Comparison of ENCODE assay signal across 8 cellular contexts in the genomic region with DNA sequence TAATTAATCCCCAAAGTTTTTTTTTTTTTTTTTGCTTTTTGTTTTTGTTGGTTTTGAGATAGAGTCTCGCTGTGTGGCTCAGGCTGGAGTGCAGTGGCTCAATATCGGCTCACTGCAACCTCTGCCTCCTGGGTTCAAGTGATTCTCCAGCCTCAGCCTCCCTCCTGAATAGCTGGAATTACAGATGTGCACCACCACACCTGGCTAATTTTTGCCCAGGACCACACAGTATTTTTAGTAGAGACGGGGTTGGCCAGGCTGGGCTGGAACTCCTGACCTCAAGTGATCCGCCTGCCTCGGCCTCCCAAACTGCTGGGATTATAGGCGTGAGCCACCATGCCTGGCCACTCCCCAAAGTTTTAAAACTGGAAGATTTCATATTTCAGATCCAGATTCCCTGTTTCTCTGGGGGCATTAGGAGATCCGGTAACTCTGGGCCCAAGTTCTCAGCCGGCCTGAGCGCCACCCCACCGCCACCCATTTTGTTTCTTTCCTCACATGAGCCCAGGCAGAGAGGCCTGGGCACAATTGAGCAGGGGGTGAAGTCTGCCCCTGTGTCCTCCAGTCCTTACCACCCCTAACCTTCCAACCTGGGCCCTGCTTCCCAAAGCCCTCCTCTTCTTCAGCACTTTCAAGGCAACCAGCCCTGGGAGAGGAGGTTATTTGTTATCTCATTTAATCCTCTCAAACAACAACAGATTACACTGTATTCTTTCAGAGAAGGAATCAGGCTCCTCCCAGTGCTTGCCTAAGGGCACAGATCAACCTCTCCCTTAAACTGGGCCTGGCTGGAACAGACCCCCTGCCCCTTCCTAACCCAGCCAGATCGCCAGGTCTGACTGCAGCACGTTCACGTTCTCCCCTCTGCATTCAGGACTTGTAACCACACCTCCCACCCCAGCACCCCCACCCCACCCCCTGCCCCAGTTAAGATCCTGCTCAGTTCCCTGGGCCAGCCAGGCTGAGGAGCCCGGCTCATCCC. TPM values are rescaled to one million over a fixed set of nuclear protein-coding genes. Genes with fewer than 3 reads are reported as not detected.
A peak's percentile ranks its signal among the peaks of the same experiment; 100 is the strongest.
DNase-seq lines count a peak whose midpoint lies in the region; ATAC-seq lines count a peak whose summit lies in the region.

No MANE protein-coding gene starts in this region.

- no peaks in the 10 kb centered on the region for H3K9me3 ChIP-seq in GM23248 (ENCODE audit: low read depth)
- no peaks in the 10 kb centered on the region for H3K9me3 ChIP-seq in iPS-20b (ENCODE audit: insufficient read depth, low read depth, low read length)

- H3K36me3 ChIP-seq in GM23248 (ENCODE audit: low read depth) (no peaks in the 10 kb centered on the region), iPS-20b (ENCODE audit: insufficient read depth, low read depth, low read length) (peaks cover 3% of the 10 kb centered on the region)

- peaks cover 27% of the 10 kb centered on the region for H3K79me2 ChIP-seq in GM23248 (ENCODE audit: insufficient read depth)

- peak overlapping the region; percentile 96 for H3K27ac ChIP-seq in GM23248
- H3K27ac ChIP-seq in iPS-20b (ENCODE audit: low read length): no peak overlapping the region
- peak overlapping the region in 20 of 21 experiments; percentile 11 to 98 (median 92) for H3K27ac ChIP-seq in skin epidermis

- H4K20me1 ChIP-seq in GM23248 (ENCODE audit: insufficient read depth): no peaks in the 10 kb centered on the region

- in situ Hi-C loops in GM23248 (cut with MboI) (no loop called here), ACHN (cut with HindIII; ENCODE audit: low pct_ligation_motif_present, low pct_unique_long_range_greater_than_20kb, low sequenced_read_pairs) (no loop called here)

- ATAC-seq in T-cell (replicated peaks in 1 of 4): no peak
- no peak for ATAC-seq in GM19467 (IDR thresholded peaks at IDR 0.05; ENCODE audit: unreplicated experiment)
- ATAC-seq in GM18517 (IDR thresholded peaks at IDR 0.05; ENCODE audit: unreplicated experiment): no peak
- ATAC-seq in GM19397 (IDR thresholded peaks at IDR 0.05; ENCODE audit: unreplicated experiment): no peak

- H3K4me3 Mint-ChIP-seq in T-cell: peak overlapping the region in 2 of 3 donors; percentile 37 to 82

- H3K27me3 ChIP-seq in GM23248 (replicated peaks; ENCODE audit: insufficient read depth) (no peaks in the 10 kb centered on the region), iPS-20b (ENCODE audit: insufficient read depth, low read length) (no peaks in the 10 kb centered on the region)

- DNase-seq in GM23248 (no peak), T-cell (no peak), ACHN (no peak)

- WGBS in GM23248 (ENCODE audit: low coverage in 1 of 2, low lambda C conversion rate in 2 of 2, missing lambda C conversion rate in 2 of 2), 2 experiments: 81 to 82% methylated on average over 14 of the region's 14 CpGs

- no peaks in the 10 kb centered on the region for H3K9me2 ChIP-seq in GM23248 (ENCODE audit: insufficient read depth)

- H3K4me1 ChIP-seq in GM23248 (ENCODE audit: insufficient read depth): peaks cover 21% of the 10 kb centered on the region
- peaks cover 25% of the 10 kb centered on the region for H3K4me1 ChIP-seq in iPS-20b (ENCODE audit: insufficient read depth, low read length)

- POLR2A ChIA-PET in T-cell (lab: Charles Lee): no interaction called here

- no peaks in the 10 kb centered on the region for H3K27me3 Mint-ChIP-seq in T-cell

- H3K27ac Mint-ChIP-seq in T-cell: peak overlapping the region; percentile 76 to 94

- no peaks in the 10 kb centered on the region for H3K36me3 Mint-ChIP-seq in T-cell

- CTCF ChIA-PET in T-cell (lab: Charles Lee): no interaction called here

- H2AFZ ChIP-seq in GM23248: peak overlapping the region; percentile 88

- peaks cover 39% of the 10 kb centered on the region for H3F3A ChIP-seq in GM23248 (ENCODE audit: insufficient read depth)

- H3K4me1 Mint-ChIP-seq in T-cell: peaks cover 24 to 27% (median 25%) of the 10 kb centered on the region in 3 donors

- no peaks in the 10 kb centered on the region for H3K9me3 Mint-ChIP-seq in T-cell

- peak overlapping the region; percentile 93 for H3K4me2 ChIP-seq in GM23248 (ENCODE audit: unreplicated experiment)

- peak overlapping the region; percentile 95 for H3K9ac ChIP-seq in GM23248
- peak overlapping the region; percentile 45; the same call in 1 of the 2 replicates for H3K9ac ChIP-seq in iPS-20b (ENCODE audit: low read depth, low read length)

- H3K4me3 ChIP-seq in GM23248: peak overlapping the region; percentile 73; the same call in 1 of the 2 replicates
- H3K4me3 ChIP-seq in iPS-20b (ENCODE audit: low read length): no peak overlapping the region
- no peak overlapping the region for H3K4me3 ChIP-seq in skin epidermis

RNA-seq across cellular contexts. Expression of gene CSNK1E, which starts 1.9 kb away (rescaled TPM):
- 117 and 130 TPM in 2 replicates for total RNA-seq in GM23248 (2014; rRNA removed; shearing (Covaris generic))
- polyA plus RNA-seq in GM23248 (2016; fragmentation: Nextera tagmentation; extraction: Ambion mirVana): 46.9 and 48.1 TPM in 2 replicates
- total RNA-seq in T-cell: 100 to 1,000 TPM; 105 to 142 (median 115) TPM

RNA-seq across cellular contexts. Expression of gene TMEM184B, which starts 46.3 kb away (rescaled TPM):
- 73.2 and 91.0 TPM in 2 replicates for total RNA-seq in GM23248 (2014; rRNA removed; shearing (Covaris generic))
- 82.7 and 83.7 TPM in 2 replicates for polyA plus RNA-seq in GM23248 (2016; fragmentation: Nextera tagmentation; extraction: Ambion mirVana)
- 10 to 100 TPM; 30.8 to 41.3 (median 35.8) TPM for total RNA-seq in T-cell
